15 cellular contexts compared by ENCODE assay signal in genomic region chr15:101275018-101275417, GRCh38. TPM values are rescaled to one million over a fixed set of nuclear protein-coding genes. Genes with fewer than 3 reads are reported as not detected.
DNase-seq lines count a peak whose midpoint lies in the region; ATAC-seq, FAIRE-seq and TF ChIP-seq lines count a peak whose summit lies in the region.
"Had no signal": no experiment of that assay in that cellular context is flagged by ENCODE, and none has a peak within 500 bp of the region (broad histone marks: within the 10 kb centered on the region; RNA-seq: fewer than 3 reads in every experiment).

No MANE protein-coding gene starts in this region.

- H3K9ac ChIP-seq in KMS-11 (peak overlapping the region; percentile 3; the same call in 1 of the 2 replicates), kidney (ENCODE audit: low read length in 2 of 2) (no peak overlapping the region)

- no peak for TF ChIP-seq CTCF in KMS-11 (conservative IDR thresholded peaks at IDR 0.05; ENCODE audit: low read depth, low read length)
- TF ChIP-seq CTCF in nephron progenitor cell (IDR thresholded peaks at IDR 0.05), result no peak
- no peak for TF ChIP-seq CTCF in kidney (IDR thresholded peaks at IDR 0.05; ENCODE audit: borderline replicate concordance, extremely low read depth, insufficient read depth)

- no peaks in the 10 kb centered on the region for H3K9me3 Mint-ChIP-seq in nephron progenitor cell
- H3K9me3 Mint-ChIP-seq: WTC11 had no signal

- peak; percentile 5 for DNase-seq in activated CD8-positive, alpha-beta memory T cell treated with anti-CD3 and anti-CD28 coated beads for 24 hours
- DNase-seq in activated CD8-positive, alpha-beta memory T cell treated with anti-CD3 and anti-CD28 coated beads, Interleukin-2, amount 50 U/mL, for 4 hours, result no peak
- DNase-seq in nephron progenitor cell, result no peak
- no peak for DNase-seq in kidney
- no peak for DNase-seq in amniotic stem cell (lab: John Stamatoyannopoulos, UW)
- no peak for DNase-seq in KG1 (lab: John Stamatoyannopoulos, UW)
- DNase-seq: DND-41, NCI-H510A, upper lobe of left lung had no signal

- peaks cover 23% of the 10 kb centered on the region; the same call in 1 of the 2 replicates for H3K79me2 ChIP-seq in KMS-11 (ENCODE audit: insufficient read depth, low read depth)

- no peaks in the 10 kb centered on the region for H3K27me3 ChIP-seq in KMS-11 (ENCODE audit: insufficient read depth, low read depth)
- H3K27me3 ChIP-seq: right atrium auricular region, upper lobe of left lung had no signal

- no peak for FAIRE-seq in kidney (lab: Jason Lieb, UNC)

- no peak overlapping the region for H3K4me3 Mint-ChIP-seq in nephron progenitor cell

- no peak overlapping the region for H2AFZ ChIP-seq in KMS-11 (ENCODE audit: low read depth)

- peak; percentile 36 for ATAC-seq in GM21529 (IDR thresholded peaks at IDR 0.05; ENCODE audit: unreplicated experiment)
- ATAC-seq: A549, Right ventricle myocardium inferior, WTC11 had no signal

- H3K4me1 ChIP-seq in KMS-11 (ENCODE audit: low read depth, poor library complexity, severe bottlenecking), result peaks cover 29% of the 10 kb centered on the region
- H3K4me1 ChIP-seq in kidney (ENCODE audit: control insufficient read depth in 1 of 2, insufficient read depth in 1 of 2, low read depth in 1 of 2, low read length in 2 of 2), result peaks cover 0 to 8% of the 10 kb centered on the region in 2 donors

- peaks cover 23% of the 10 kb centered on the region for H3K4me1 Mint-ChIP-seq in nephron progenitor cell

- H3K4me2 ChIP-seq in KMS-11, result peak overlapping the region; percentile 96

- peak overlapping the region; percentile 9 for H3K27ac Mint-ChIP-seq in nephron progenitor cell
- H3K27ac Mint-ChIP-seq: WTC11 had no signal

- H3K27ac ChIP-seq in KMS-11 (peak overlapping the region; percentile 70), kidney (ENCODE audit: low read depth in 2 of 2, low read length in 2 of 2) (no peak overlapping the region)
- H3K27ac ChIP-seq: A549, right atrium auricular region, upper lobe of left lung had no signal

- H3K36me3 Mint-ChIP-seq in nephron progenitor cell (ENCODE audit: low read depth), result peaks cover 54% of the 10 kb centered on the region

- no peak overlapping the region for H3K4me3 ChIP-seq in KMS-11 (IDR thresholded peaks at IDR 0.05; ENCODE audit: insufficient read depth, low read depth, low read length)
- no peak overlapping the region for H3K4me3 ChIP-seq in kidney (ENCODE audit: low read length in 2 of 2)
- H3K4me3 ChIP-seq: A549, right atrium auricular region had no signal

- H3K27me3 Mint-ChIP-seq in nephron progenitor cell (ENCODE audit: low read depth, poor library complexity), result no peaks in the 10 kb centered on the region

- intact Hi-C loops in kidney (cut with DNase I), result no loop called here

- H4K20me1 ChIP-seq in KMS-11 (ENCODE audit: insufficient read depth), result no peaks in the 10 kb centered on the region

- H3K9me3 ChIP-seq in kidney (ENCODE audit: control insufficient read depth in 1 of 2, low read length in 2 of 2), result no peaks in the 10 kb centered on the region
- H3K9me3 ChIP-seq: A549, right atrium auricular region, upper lobe of left lung had no signal

- H3K36me3 ChIP-seq in KMS-11 (ENCODE audit: insufficient read depth) (peaks cover 24% of the 10 kb centered on the region; the same call in 1 of the 2 replicates), kidney (ENCODE audit: control insufficient read depth in 1 of 2, insufficient read depth in 2 of 2, low read length in 2 of 2) (peaks cover 42% of the 10 kb centered on the region in 2 donors)

RNA-seq across cellular contexts. Expression of gene SELENOS, which starts 2.3 kb away (rescaled TPM):
- 66.0 TPM for total RNA-seq in kidney
- polyA plus RNA-seq in kidney (ENCODE audit: insufficient read depth, low read depth, low replicate concordance), result 99.0 TPM

RNA-seq across cellular contexts. Expression of gene SNRPA1, which starts 20.0 kb away (rescaled TPM):
- total RNA-seq in kidney, result 44.9 TPM
- polyA plus RNA-seq in kidney (ENCODE audit: insufficient read depth, low read depth, low replicate concordance), result 40.0 TPM

RNA-seq across cellular contexts. Expression of gene CHSY1, which starts 23.2 kb away (rescaled TPM):
- 41.6 TPM for total RNA-seq in kidney
- 7.2 TPM for polyA plus RNA-seq in kidney (ENCODE audit: insufficient read depth, low read depth, low replicate concordance)
